Comparison of ENCODE assay signal across 1 cellular context in genomic region chr5:142806769-142807377, GRCh38.
TF ChIP-seq lines count a peak whose summit lies in the region.

No MANE protein-coding gene starts in this region.

TF ChIP-seq in A549, 52 proteins besides CTCF, POLR2A, EP300 and RAD21 (continued from another document):
- TF ChIP-seq HES2 (IDR thresholded peaks at IDR 0.05) (no peak), FOSB (CRISPR knock-in tag; IDR thresholded peaks at IDR 0.05) (no peak)
